In the genomic region with DNA sequence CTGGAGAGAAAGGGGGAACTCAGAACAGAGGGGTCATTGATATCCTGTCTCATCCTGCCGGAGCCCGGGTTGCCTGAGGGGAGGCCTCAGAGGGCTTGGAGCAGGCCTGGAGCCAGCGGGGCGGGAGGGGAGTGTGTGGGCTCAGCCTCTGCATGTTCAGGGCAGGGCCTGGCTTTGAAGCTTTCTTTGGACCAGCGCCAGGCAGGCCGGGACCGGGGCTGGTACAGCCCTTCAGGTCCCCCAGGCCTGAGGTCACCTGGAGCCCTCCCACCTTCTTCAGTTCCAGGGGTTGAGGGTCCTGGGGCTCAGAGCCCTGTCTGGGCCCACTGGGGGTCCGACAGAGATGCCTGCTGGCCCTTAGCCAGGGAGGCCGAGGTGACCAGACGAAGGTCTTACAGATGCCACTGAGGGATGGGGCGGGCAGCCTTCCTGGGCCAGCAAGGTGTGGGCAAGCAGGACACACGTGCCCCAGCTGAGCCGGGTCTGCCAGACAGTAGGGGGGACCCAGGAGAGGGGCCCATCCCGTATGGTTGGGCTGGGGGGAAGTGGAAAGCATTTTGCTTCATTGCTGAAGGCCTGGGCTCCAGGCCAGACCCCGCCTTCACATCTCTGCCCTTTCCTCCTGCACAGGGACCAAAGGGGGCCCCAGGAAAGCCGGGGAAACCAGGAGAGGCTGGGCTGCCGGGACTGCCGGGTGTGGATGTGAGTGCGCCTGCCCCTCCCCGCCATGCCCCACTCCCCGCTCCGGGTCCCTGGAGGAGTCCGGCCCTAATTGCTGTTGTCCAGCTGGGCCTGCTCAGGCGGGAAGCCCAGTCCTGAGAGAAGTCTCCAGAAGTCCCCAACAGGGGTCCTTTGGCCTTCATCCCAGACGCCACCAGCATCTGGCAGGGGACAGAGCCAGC, we compare ENCODE assay signal across 1 cellular context.
TF ChIP-seq lines count a peak whose summit lies in the region.

No MANE protein-coding gene starts in this region.

TF ChIP-seq in H1, 55 proteins besides CTCF, POLR2A, EP300 and RAD21:
- TF ChIP-seq CHD1 (IDR thresholded peaks at IDR 0.05; ENCODE audit: low read depth, low read length) (no peak), RFX5 (IDR thresholded peaks at IDR 0.05; ENCODE audit: borderline replicate concordance, low read depth, low read length) (no peak), SP2 (IDR thresholded peaks at IDR 0.05; ENCODE audit: low read length) (no peak), NANOG (IDR thresholded peaks at IDR 0.05; ENCODE audit: insufficient read depth, low read depth, low read length, poor library complexity, severe bottlenecking) (no peak), TAF1 (IDR thresholded peaks at IDR 0.05; ENCODE audit: low read depth, low read length) (no peak), CHD2 (IDR thresholded peaks at IDR 0.05; ENCODE audit: low read length) (no peak), GABPA (IDR thresholded peaks at IDR 0.05; ENCODE audit: borderline replicate concordance, insufficient read depth, low read length) (no peak), POLR2AphosphoS5 (IDR thresholded peaks at IDR 0.05; ENCODE audit: low read depth, low read length) (no peak), JUN (IDR thresholded peaks at IDR 0.05; ENCODE audit: low read depth, low read length) (no peak), CEBPB (IDR thresholded peaks at IDR 0.05; ENCODE audit: low read depth, low read length) (no peak)
- TF ChIP-seq, protein P1, sequence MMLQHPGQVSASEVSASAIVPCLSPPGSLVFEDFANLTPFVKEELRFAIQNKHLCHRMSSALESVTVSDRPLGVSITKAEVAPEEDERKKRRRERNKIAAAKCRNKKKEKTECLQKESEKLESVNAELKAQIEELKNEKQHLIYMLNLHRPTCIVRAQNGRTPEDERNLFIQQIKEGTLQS (IDR thresholded peaks at IDR 0.05; ENCODE audit: insufficient read depth, low read depth, low read length): no peak
- TF ChIP-seq, protein P2, sequence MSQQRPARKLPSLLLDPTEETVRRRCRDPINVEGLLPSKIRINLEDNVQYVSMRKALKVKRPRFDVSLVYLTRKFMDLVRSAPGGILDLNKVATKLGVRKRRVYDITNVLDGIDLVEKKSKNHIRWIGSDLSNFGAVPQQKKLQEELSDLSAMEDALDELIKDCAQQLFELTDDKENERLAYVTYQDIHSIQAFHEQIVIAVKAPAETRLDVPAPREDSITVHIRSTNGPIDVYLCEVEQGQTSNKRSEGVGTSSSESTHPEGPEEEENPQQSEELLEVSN (IDR thresholded peaks at IDR 0.05): no peak
- TF ChIP-seq, protein P3, sequence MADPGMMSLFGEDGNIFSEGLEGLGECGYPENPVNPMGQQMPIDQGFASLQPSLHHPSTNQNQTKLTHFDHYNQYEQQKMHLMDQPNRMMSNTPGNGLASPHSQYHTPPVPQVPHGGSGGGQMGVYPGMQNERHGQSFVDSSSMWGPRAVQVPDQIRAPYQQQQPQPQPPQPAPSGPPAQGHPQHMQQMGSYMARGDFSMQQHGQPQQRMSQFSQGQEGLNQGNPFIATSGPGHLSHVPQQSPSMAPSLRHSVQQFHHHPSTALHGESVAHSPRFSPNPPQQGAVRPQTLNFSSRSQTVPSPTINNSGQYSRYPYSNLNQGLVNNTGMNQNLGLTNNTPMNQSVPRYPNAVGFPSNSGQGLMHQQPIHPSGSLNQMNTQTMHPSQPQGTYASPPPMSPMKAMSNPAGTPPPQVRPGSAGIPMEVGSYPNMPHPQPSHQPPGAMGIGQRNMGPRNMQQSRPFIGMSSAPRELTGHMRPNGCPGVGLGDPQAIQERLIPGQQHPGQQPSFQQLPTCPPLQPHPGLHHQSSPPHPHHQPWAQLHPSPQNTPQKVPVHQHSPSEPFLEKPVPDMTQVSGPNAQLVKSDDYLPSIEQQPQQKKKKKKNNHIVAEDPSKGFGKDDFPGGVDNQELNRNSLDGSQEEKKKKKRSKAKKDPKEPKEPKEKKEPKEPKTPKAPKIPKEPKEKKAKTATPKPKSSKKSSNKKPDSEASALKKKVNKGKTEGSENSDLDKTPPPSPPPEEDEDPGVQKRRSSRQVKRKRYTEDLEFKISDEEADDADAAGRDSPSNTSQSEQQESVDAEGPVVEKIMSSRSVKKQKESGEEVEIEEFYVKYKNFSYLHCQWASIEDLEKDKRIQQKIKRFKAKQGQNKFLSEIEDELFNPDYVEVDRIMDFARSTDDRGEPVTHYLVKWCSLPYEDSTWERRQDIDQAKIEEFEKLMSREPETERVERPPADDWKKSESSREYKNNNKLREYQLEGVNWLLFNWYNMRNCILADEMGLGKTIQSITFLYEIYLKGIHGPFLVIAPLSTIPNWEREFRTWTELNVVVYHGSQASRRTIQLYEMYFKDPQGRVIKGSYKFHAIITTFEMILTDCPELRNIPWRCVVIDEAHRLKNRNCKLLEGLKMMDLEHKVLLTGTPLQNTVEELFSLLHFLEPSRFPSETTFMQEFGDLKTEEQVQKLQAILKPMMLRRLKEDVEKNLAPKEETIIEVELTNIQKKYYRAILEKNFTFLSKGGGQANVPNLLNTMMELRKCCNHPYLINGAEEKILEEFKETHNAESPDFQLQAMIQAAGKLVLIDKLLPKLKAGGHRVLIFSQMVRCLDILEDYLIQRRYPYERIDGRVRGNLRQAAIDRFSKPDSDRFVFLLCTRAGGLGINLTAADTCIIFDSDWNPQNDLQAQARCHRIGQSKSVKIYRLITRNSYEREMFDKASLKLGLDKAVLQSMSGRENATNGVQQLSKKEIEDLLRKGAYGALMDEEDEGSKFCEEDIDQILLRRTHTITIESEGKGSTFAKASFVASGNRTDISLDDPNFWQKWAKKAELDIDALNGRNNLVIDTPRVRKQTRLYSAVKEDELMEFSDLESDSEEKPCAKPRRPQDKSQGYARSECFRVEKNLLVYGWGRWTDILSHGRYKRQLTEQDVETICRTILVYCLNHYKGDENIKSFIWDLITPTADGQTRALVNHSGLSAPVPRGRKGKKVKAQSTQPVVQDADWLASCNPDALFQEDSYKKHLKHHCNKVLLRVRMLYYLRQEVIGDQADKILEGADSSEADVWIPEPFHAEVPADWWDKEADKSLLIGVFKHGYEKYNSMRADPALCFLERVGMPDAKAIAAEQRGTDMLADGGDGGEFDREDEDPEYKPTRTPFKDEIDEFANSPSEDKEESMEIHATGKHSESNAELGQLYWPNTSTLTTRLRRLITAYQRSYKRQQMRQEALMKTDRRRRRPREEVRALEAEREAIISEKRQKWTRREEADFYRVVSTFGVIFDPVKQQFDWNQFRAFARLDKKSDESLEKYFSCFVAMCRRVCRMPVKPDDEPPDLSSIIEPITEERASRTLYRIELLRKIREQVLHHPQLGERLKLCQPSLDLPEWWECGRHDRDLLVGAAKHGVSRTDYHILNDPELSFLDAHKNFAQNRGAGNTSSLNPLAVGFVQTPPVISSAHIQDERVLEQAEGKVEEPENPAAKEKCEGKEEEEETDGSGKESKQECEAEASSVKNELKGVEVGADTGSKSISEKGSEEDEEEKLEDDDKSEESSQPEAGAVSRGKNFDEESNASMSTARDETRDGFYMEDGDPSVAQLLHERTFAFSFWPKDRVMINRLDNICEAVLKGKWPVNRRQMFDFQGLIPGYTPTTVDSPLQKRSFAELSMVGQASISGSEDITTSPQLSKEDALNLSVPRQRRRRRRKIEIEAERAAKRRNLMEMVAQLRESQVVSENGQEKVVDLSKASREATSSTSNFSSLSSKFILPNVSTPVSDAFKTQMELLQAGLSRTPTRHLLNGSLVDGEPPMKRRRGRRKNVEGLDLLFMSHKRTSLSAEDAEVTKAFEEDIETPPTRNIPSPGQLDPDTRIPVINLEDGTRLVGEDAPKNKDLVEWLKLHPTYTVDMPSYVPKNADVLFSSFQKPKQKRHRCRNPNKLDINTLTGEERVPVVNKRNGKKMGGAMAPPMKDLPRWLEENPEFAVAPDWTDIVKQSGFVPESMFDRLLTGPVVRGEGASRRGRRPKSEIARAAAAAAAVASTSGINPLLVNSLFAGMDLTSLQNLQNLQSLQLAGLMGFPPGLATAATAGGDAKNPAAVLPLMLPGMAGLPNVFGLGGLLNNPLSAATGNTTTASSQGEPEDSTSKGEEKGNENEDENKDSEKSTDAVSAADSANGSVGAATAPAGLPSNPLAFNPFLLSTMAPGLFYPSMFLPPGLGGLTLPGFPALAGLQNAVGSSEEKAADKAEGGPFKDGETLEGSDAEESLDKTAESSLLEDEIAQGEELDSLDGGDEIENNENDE (IDR thresholded peaks at IDR 0.05; ENCODE audit: insufficient replicate concordance, low read length): no peak
